Comparison of ENCODE assay signal across 8 cellular contexts in the genomic region with DNA sequence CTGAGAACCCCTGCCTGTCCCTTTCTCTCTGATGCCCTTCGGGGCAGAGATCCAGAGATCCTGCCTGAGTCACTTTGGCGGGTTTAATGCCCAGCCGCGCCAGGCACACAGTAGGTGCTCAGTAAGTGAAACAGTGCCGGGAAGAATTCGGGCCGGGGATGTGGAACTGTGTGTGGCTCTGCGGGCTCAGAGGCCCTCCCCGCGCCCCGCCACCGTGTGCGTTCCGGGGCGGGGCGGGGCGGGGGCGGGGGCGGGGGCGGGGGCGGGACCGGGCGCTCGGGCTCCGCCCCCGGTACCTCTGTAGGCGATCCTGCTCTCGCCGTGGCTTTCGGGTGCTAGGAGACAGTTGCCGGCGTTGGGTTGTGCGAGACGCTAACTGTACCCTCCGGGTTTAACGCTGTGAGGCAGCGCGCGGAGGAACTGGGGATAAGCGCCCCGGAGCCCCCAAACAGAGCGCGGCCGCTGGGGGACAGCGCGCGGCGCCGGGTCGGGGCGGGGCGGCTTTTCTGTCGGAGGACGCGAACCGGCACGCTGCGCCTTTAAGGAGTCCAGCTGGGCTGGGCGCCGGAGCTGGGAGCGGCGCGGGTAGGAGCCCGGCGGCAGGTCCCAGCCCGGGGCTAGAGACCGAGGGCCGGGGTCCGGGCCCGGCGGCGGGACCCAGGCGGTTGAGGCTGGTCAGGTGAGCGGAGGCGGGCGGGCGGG. TPM values are rescaled to one million over a fixed set of nuclear protein-coding genes. Genes with fewer than 3 reads are reported as not detected.
DNase-seq lines count a peak whose midpoint lies in the region; ATAC-seq, FAIRE-seq and TF ChIP-seq lines count a peak whose summit lies in the region.

A gene with protein sequence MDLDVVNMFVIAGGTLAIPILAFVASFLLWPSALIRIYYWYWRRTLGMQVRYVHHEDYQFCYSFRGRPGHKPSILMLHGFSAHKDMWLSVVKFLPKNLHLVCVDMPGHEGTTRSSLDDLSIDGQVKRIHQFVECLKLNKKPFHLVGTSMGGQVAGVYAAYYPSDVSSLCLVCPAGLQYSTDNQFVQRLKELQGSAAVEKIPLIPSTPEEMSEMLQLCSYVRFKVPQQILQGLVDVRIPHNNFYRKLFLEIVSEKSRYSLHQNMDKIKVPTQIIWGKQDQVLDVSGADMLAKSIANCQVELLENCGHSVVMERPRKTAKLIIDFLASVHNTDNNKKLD (plus strand): TSS at position 555 of the 702 bp plus-strand sequence. CDS start 18,795 bp downstream, outside the sequence.

- no peaks in the 10 kb centered on the region for H3K27me3 ChIP-seq in duodenal mucosa (ENCODE audit: control insufficient read depth in 1 of 2, insufficient read depth in 2 of 2, low read length in 2 of 2)
- H3K27me3 ChIP-seq in lung (ENCODE audit: control insufficient read depth, insufficient read depth), result no peaks in the 10 kb centered on the region

- peak; percentile 47 for DNase-seq in A172 (ENCODE audit: low spot score)
- peak; percentile 78 for DNase-seq in GM18507 (ENCODE audit: extremely low spot score, insufficient read length, low read depth)
- peak; percentile 64 for DNase-seq in NCI-H2227 treated with DMSO at 0.1 percent for 48 hours (lab: John Stamatoyannopoulos, UW)
- DNase-seq in activated CD4-positive, alpha-beta T cell treated with anti-CD3 and anti-CD28 coated beads, Interleukin-2, amount 50 U/mL, for 48 hours, result peak; percentile 84 to 87
- peak; percentile 76 for DNase-seq in lung (ENCODE audit: low spot score)
- peak; percentile 63 to 67 (median 63) for DNase-seq in stimulated activated CD4-positive, alpha-beta T cell treated with anti-CD3 and anti-CD28 coated beads, TNF-alpha, amount 100 ng/mL, for 48 hours (ENCODE audit: low read depth in 3 of 3)

- H3K9me3 ChIP-seq in duodenal mucosa (ENCODE audit: control insufficient read depth in 1 of 2, low read length in 2 of 2) (no peaks in the 10 kb centered on the region), lung (ENCODE audit: control insufficient read depth in 2 of 2, insufficient read depth in 1 of 2, low read length in 1 of 2) (peaks cover 0 to 2% of the 10 kb centered on the region in 2 donors)

- H3K9ac ChIP-seq in duodenal mucosa (ENCODE audit: low read depth in 1 of 2, low read length in 2 of 2), result peak within 1 kb of the TSS; percentile 82 to 93

- peak; percentile 69 for FAIRE-seq in GM18507 (lab: Jason Lieb, UNC)

- H3K4me1 ChIP-seq in duodenal mucosa (ENCODE audit: control insufficient read depth in 1 of 2, insufficient read depth in 2 of 2, low read length in 2 of 2) (peaks cover 30 to 34% of the 10 kb centered on the region in 2 donors), lung (ENCODE audit: control insufficient read depth in 2 of 2, insufficient read depth in 2 of 2, low read length in 2 of 2) (peaks cover 0 to 4% of the 10 kb centered on the region in 2 donors)

- ATAC-seq in HG02943 (IDR thresholded peaks at IDR 0.05; ENCODE audit: low read depth, unreplicated experiment) (peak; percentile 68), lung (ENCODE audit: insufficient read depth, low FRiP score) (peak; percentile 93)

- H3K36me3 ChIP-seq in duodenal mucosa (ENCODE audit: control insufficient read depth in 1 of 2, insufficient read depth in 2 of 2, low read length in 2 of 2) (no peaks in the 10 kb centered on the region), lung (ENCODE audit: control insufficient read depth in 2 of 2, insufficient read depth in 2 of 2, low read length in 2 of 2) (no peaks in the 10 kb centered on the region)

- H3K27ac ChIP-seq in duodenal mucosa (ENCODE audit: low read depth, low read length) (peak within 1 kb of the TSS; percentile 69), lung (ENCODE audit: low read depth in 1 of 2, low read length in 1 of 2) (peak within 1 kb of the TSS; percentile 87 to 92)

- no peak for TF ChIP-seq CTCF in lung (IDR thresholded peaks at IDR 0.05; ENCODE audit: control extremely low read depth, extremely low read depth)

- WGBS in lung, 2 donors, result 1% methylated on average over 62 to 77 of the region's 77 CpGs

- H3K4me3 ChIP-seq in duodenal mucosa (ENCODE audit: low read depth in 1 of 2, low read length in 2 of 2), result peak within 1 kb of the TSS; percentile 88 to 97
- peak within 1 kb of the TSS; percentile 76 for H3K4me3 ChIP-seq in lung

RNA-seq across cellular contexts. Expression of the gene that starts here (rescaled TPM):
- total RNA-seq in A172 (2014; rRNA removed; shearing (Covaris generic)), result 8.4 and 8.9 TPM in 2 replicates
- 10 to 100 TPM; 11.7 to 14.1 TPM for total RNA-seq in lung
- 1 to 10 TPM; 5.2 to 9.7 TPM for polyA plus RNA-seq in lung

Comparison
In these comparisons a context has a peak if more than half of its experiments do, and no peak if none do; other contexts are left out.
1. Peak in every context shown above with its lines: DNase-seq, ATAC-seq, H3K4me3 ChIP-seq and H3K27ac ChIP-seq.